8 cellular contexts compared by ENCODE assay signal in genomic region chr2:86440631-86441391, GRCh38.
DNase-seq lines count a peak whose midpoint lies in the region; ATAC-seq and TF ChIP-seq lines count a peak whose summit lies in the region.

A gene with protein sequence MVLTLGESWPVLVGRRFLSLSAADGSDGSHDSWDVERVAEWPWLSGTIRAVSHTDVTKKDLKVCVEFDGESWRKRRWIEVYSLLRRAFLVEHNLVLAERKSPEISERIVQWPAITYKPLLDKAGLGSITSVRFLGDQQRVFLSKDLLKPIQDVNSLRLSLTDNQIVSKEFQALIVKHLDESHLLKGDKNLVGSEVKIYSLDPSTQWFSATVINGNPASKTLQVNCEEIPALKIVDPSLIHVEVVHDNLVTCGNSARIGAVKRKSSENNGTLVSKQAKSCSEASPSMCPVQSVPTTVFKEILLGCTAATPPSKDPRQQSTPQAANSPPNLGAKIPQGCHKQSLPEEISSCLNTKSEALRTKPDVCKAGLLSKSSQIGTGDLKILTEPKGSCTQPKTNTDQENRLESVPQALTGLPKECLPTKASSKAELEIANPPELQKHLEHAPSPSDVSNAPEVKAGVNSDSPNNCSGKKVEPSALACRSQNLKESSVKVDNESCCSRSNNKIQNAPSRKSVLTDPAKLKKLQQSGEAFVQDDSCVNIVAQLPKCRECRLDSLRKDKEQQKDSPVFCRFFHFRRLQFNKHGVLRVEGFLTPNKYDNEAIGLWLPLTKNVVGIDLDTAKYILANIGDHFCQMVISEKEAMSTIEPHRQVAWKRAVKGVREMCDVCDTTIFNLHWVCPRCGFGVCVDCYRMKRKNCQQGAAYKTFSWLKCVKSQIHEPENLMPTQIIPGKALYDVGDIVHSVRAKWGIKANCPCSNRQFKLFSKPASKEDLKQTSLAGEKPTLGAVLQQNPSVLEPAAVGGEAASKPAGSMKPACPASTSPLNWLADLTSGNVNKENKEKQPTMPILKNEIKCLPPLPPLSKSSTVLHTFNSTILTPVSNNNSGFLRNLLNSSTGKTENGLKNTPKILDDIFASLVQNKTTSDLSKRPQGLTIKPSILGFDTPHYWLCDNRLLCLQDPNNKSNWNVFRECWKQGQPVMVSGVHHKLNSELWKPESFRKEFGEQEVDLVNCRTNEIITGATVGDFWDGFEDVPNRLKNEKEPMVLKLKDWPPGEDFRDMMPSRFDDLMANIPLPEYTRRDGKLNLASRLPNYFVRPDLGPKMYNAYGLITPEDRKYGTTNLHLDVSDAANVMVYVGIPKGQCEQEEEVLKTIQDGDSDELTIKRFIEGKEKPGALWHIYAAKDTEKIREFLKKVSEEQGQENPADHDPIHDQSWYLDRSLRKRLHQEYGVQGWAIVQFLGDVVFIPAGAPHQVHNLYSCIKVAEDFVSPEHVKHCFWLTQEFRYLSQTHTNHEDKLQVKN (N-terminal part only) (plus strand): TSS chr2:86441371. CDS start chr2:86442048, 677 bp downstream.

- H3K27ac ChIP-seq in C4-2B: peak within 1 kb of the TSS; percentile 80

- peaks cover 2% of the 10 kb centered on the region for H3K27me3 Mint-ChIP-seq in dendritic cell treated with granulocyte-macrophage colony-stimulating factor and Interleukin-4, amounts not matched to agents 40 ng/mL and 50 ng/mL, for 4 days

- intact Hi-C loops in dendritic cell treated with granulocyte-macrophage colony-stimulating factor and Interleukin-4, amounts not matched to agents 40 ng/mL and 50 ng/mL, for 4 days (cut with micrococcal nuclease): loop anchor here (2.0 to 5.0 kb wide), 3 partner anchors 44 to 244 kb away; partner anchors contain the start of genes IMMT, MRPL35 and RNF103

- peak within 1 kb of the TSS; percentile 89 for H3K4me3 Mint-ChIP-seq in dendritic cell treated with granulocyte-macrophage colony-stimulating factor and Interleukin-4, amounts not matched to agents 40 ng/mL and 50 ng/mL, for 4 days

- no peak for TF ChIP-seq CTCF in C4-2B (conservative IDR thresholded peaks at IDR 0.05)

- H3K36me3 Mint-ChIP-seq in dendritic cell treated with granulocyte-macrophage colony-stimulating factor and Interleukin-4, amounts not matched to agents 40 ng/mL and 50 ng/mL, for 4 days (ENCODE audit: low read depth): peaks cover 59% of the 10 kb centered on the region

- H3K27ac Mint-ChIP-seq in dendritic cell treated with granulocyte-macrophage colony-stimulating factor and Interleukin-4, amounts not matched to agents 40 ng/mL and 50 ng/mL, for 4 days: peak within 1 kb of the TSS; percentile 99

- peak; percentile 100 for DNase-seq in HK-2 (ENCODE audit: unreplicated experiment)
- peak; percentile 99 for DNase-seq in NCI-H82 treated with DMSO at 0.1 percent for 48 hours (lab: John Stamatoyannopoulos, UW; ENCODE audit: unreplicated experiment)
- DNase-seq in activated CD4-positive, alpha-beta T cell treated with anti-CD3 and anti-CD28 coated beads, Interleukin-2, amount 50 U/mL, for 48 hours: peak; percentile 99
- peak; percentile 100 for DNase-seq in left kidney (ENCODE audit: low read depth, low spot score)
- DNase-seq in stimulated activated CD4-positive, alpha-beta T cell treated with anti-CD3 and anti-CD28 coated beads, Interleukin-1b, Interleukin-23, amount 100 ng/mL, for 48 hours: peak; percentile 100

- ATAC-seq in GM19455 (IDR thresholded peaks at IDR 0.05; ENCODE audit: unreplicated experiment): peak; percentile 79

- peaks cover 42% of the 10 kb centered on the region for H3K4me1 Mint-ChIP-seq in dendritic cell treated with granulocyte-macrophage colony-stimulating factor and Interleukin-4, amounts not matched to agents 40 ng/mL and 50 ng/mL, for 4 days (ENCODE audit: low read depth)

- H3K9me3 Mint-ChIP-seq in dendritic cell treated with granulocyte-macrophage colony-stimulating factor and Interleukin-4, amounts not matched to agents 40 ng/mL and 50 ng/mL, for 4 days: peaks cover 39% of the 10 kb centered on the region

Comparison
In these comparisons a context has a peak if more than half of its experiments do, and no peak if none do; other contexts are left out.
1. Peak in every context shown above with its lines: DNase-seq, ATAC-seq and H3K27ac ChIP-seq.